8 cellular contexts compared by ENCODE assay signal in genomic region chr11:776459-777287, GRCh38. TPM values are rescaled to one million over a fixed set of nuclear protein-coding genes. Genes with fewer than 3 reads are reported as not detected.
DNase-seq lines count a peak whose midpoint lies in the region; ATAC-seq and TF ChIP-seq lines count a peak whose summit lies in the region.

No MANE protein-coding gene starts in this region.

- no peaks in the 10 kb centered on the region for H3K27me3 Mint-ChIP-seq in naive B cell

- H3K36me3 ChIP-seq in SU-DHL-6 (ENCODE audit: low read length): no peaks in the 10 kb centered on the region

- peak overlapping the region; percentile 77 for H3K27ac ChIP-seq in SU-DHL-6 (ENCODE audit: low read depth, low read length)

- H3K9me3 Mint-ChIP-seq in naive B cell: no peaks in the 10 kb centered on the region

- peak overlapping the region; percentile 100 for H3K9ac ChIP-seq in SU-DHL-6 (ENCODE audit: low read length)

- H3F3A ChIP-seq in SU-DHL-6 (ENCODE audit: insufficient read depth): no peaks in the 10 kb centered on the region

- peak overlapping the region in 5 of 6 donors; percentile 24 to 84 (median 69) for H3K27ac Mint-ChIP-seq in naive B cell

- peaks cover 8 to 37% (median 25%) of the 10 kb centered on the region in 3 donors for H3K4me1 Mint-ChIP-seq in naive B cell

- no peaks in the 10 kb centered on the region for H3K9me2 ChIP-seq in SU-DHL-6 (replicated peaks; ENCODE audit: insufficient read depth, low read length)

- no peak for TF ChIP-seq CTCF in SU-DHL-6 (IDR thresholded peaks at IDR 0.05; ENCODE audit: insufficient read depth, low read length, poor library complexity, severe bottlenecking)
- no peak for TF ChIP-seq CTCF in epithelial cell of esophagus (IDR thresholded peaks at IDR 0.05; ENCODE audit: insufficient read depth, low read depth, low read length, missing control alignments)

- peak overlapping the region; percentile 99 for H3K4me3 ChIP-seq in SU-DHL-6 (ENCODE audit: insufficient read depth, low read length, poor library complexity, severe bottlenecking)
- H3K4me3 ChIP-seq in epithelial cell of esophagus (ENCODE audit: low read length): peak overlapping the region; percentile 82

- H3K79me2 ChIP-seq in SU-DHL-6 (ENCODE audit: insufficient read depth, low read length): peaks cover 56% of the 10 kb centered on the region

- H3K36me3 Mint-ChIP-seq in naive B cell: no peaks in the 10 kb centered on the region

- H3K4me2 ChIP-seq in SU-DHL-6 (ENCODE audit: low read depth, low read length, poor library complexity, severe bottlenecking): peak overlapping the region; percentile 93

- peak overlapping the region; percentile 75 to 92 (median 85) for H3K4me3 Mint-ChIP-seq in naive B cell

- peak overlapping the region; percentile 25 for H2AFZ ChIP-seq in SU-DHL-6 (ENCODE audit: low read depth, low read length, severe bottlenecking)

- DNase-seq in COLO668 (lab: John Stamatoyannopoulos, UW; ENCODE audit: unreplicated experiment) (peak; percentile 35), GM19240 (ENCODE audit: insufficient read length, low spot score) (peak; percentile 62), epithelial cell of esophagus (ENCODE audit: low read depth) (no peak), naive B cell (no peak), SW480 (ENCODE audit: low spot score) (no peak), COR-L47 (lab: John Stamatoyannopoulos, UW) (no peak)

- H4K20me1 ChIP-seq in SU-DHL-6 (ENCODE audit: low read depth, low read length): no peaks in the 10 kb centered on the region

- H3K27me3 ChIP-seq in SU-DHL-6 (ENCODE audit: low read length): no peaks in the 10 kb centered on the region

- no peaks in the 10 kb centered on the region for H3K9me3 ChIP-seq in SU-DHL-6 (ENCODE audit: insufficient read depth, low read length)

- ATAC-seq in HG03342 (IDR thresholded peaks at IDR 0.05; ENCODE audit: unreplicated experiment) (peak; percentile 29), naive B cell (ENCODE audit: low read depth in 2 of 2) (peak; percentile 53 to 54)

RNA-seq across cellular contexts. Expression of gene GATD1, which starts 0.6 kb away (rescaled TPM):
- 10 to 100 TPM in 1 of 6 donors, 1 to 10 TPM in 4, not detected in 1; 4.5 to 14.1 (median 7.0) TPM for polyA plus RNA-seq in naive B cell (ENCODE audit: low read depth in 6 of 6)

RNA-seq across cellular contexts. Expression of gene CEND1, which starts 13.2 kb away (rescaled TPM):
- not detected for polyA plus RNA-seq in naive B cell (ENCODE audit: low read depth in 6 of 6)

RNA-seq across cellular contexts. Expression of gene SLC25A22, which starts 21.4 kb away (rescaled TPM):
- polyA plus RNA-seq in naive B cell (ENCODE audit: low read depth in 6 of 6): 1 to 10 TPM; 6.8 to 9.4 (median 7.2) TPM

RNA-seq across cellular contexts. Expression of gene PIDD1, which starts 28.4 kb away (rescaled TPM):
- polyA plus RNA-seq in naive B cell (ENCODE audit: low read depth in 6 of 6): 1 to 10 TPM in 5 of 6 donors, not detected in 1; 2.6 to 6.2 (median 3.5) TPM

RNA-seq across cellular contexts. Expression of gene TALDO1, which starts 29.4 kb away (rescaled TPM):
- polyA plus RNA-seq in naive B cell (ENCODE audit: low read depth in 6 of 6): 100 to 1,000 TPM; 156 to 201 (median 164) TPM

Comparison
In these comparisons a context has a peak if more than half of its experiments do, and no peak if none do; other contexts are left out.
1. DNase-seq: peak in COLO668 (single experiment) and GM19240 (single experiment); none in epithelial cell of esophagus (single experiment), naive B cell (single experiment), SW480 (single experiment) and COR-L47 (single experiment).